27 cellular contexts compared by ENCODE assay signal in genomic region chr4:133124746-133125145, GRCh38. TPM values are rescaled to one million over a fixed set of nuclear protein-coding genes. Genes with fewer than 3 reads are reported as not detected.
"Had no signal": no experiment of that assay in that cellular context is flagged by ENCODE, and none has a peak within 500 bp of the region (broad histone marks: within the 10 kb centered on the region; RNA-seq: fewer than 3 reads in every experiment).

No MANE protein-coding gene starts in this region.

- ATAC-seq: activated T-cell treated with anti-CD3 and anti-CD28 coated beads, Interleukin-2, amount 50 U/mL, for 72 hours; gastroesophageal sphincter; heart right ventricle; WTC11 had no signal

- H3K36me3 ChIP-seq: ascending aorta, breast epithelium, cardiac muscle cell, colonic mucosa, esophagus squamous epithelium, gastroesophageal sphincter, heart right ventricle had no signal

- H3K27me3 ChIP-seq: ascending aorta, breast epithelium, cardiac muscle cell, colonic mucosa, esophagus squamous epithelium, gastroesophageal sphincter, heart right ventricle had no signal

- H3K4me1 ChIP-seq: ascending aorta, breast epithelium, colonic mucosa, esophagus squamous epithelium, gastroesophageal sphincter, heart right ventricle had no signal

- H3K4me3 ChIP-seq: ascending aorta, breast epithelium, cardiac muscle cell, colonic mucosa, esophagus squamous epithelium, gastroesophageal sphincter, heart right ventricle had no signal

- DNase-seq: activated CD4-positive, alpha-beta memory T cell treated with anti-CD3 and anti-CD28 coated beads, Interleukin-2, amount 10 ng/mL, durations not matched to agents 7 days and 5 days; activated CD4-positive, alpha-beta T cell treated with anti-CD3 and anti-CD28 coated beads for 1 hour; activated CD4-positive, alpha-beta T cell treated with anti-CD3 and anti-CD28 coated beads for 4 hours; activated CD4-positive, alpha-beta T cell treated with anti-CD3 and anti-CD28 coated beads, Interleukin-2, amount 10 ng/mL, durations not matched to agents 7 days and 5 days; activated CD4-positive, alpha-beta T cell treated with anti-CD3 and anti-CD28 coated beads, Interleukin-2, amount 50 U/mL, for 4 hours; activated CD8-positive, alpha-beta memory T cell treated with anti-CD3 and anti-CD28 coated beads, Interleukin-2, amount 50 U/mL, for 48 hours; activated gamma-delta T cell treated with Interleukin-2 at 50 U/mL for 16 hours; activated naive CD4-positive, alpha-beta T cell treated with anti-CD3 and anti-CD28 coated beads, Interleukin-2, amount 50 U/mL, for 16 hours; activated naive CD4-positive, alpha-beta T cell treated with Interleukin-2 at 50 U/mL for 16 hours; activated T-cell treated with anti-CD3 and anti-CD28 coated beads for 4 hours; activated T-cell treated with anti-CD3 and anti-CD28 coated beads, Interleukin-2, amount 50 U/mL, for 24 hours; activated T-cell treated with anti-CD3 and anti-CD28 coated beads, Interleukin-2, amount 50 U/mL, for 72 hours; central memory CD4-positive, alpha-beta T cell; cerebellar nuclear complex; colonic mucosa; effector CD8-positive, alpha-beta T cell; esophagus squamous epithelium; foreskin melanocyte; heart right ventricle; T-helper 2 cell had no signal

- H3K27ac ChIP-seq: ascending aorta, breast epithelium, cardiac muscle cell, colonic mucosa, epithelial cell of prostate, esophagus squamous epithelium, gastroesophageal sphincter, heart right ventricle had no signal

- H3K9me3 ChIP-seq: ascending aorta, breast epithelium, colonic mucosa, esophagus squamous epithelium, gastroesophageal sphincter, heart right ventricle had no signal

RNA-seq across cellular contexts. Expression of gene PCDH10, which starts 24.3 kb away (rescaled TPM):
- total RNA-seq: activated CD4-positive, alpha-beta memory T cell treated with anti-CD3 and anti-CD28 coated beads, Interleukin-2, amount 10 ng/mL, durations not matched to agents 7 days and 5 days; activated CD4-positive, alpha-beta T cell treated with anti-CD3 and anti-CD28 coated beads, Interleukin-2, amount 10 ng/mL, durations not matched to agents 7 days and 5 days; activated T-cell treated with anti-CD3 and anti-CD28 coated beads, Interleukin-2, amount 50 U/mL, for 72 hours; T-helper 1 cell treated with Interleukin-12 subunit alpha and Interleukin-12 subunit beta and Interleukin-4 antibody, amounts not matched to agents 30 ng/mL and 1 ng/mL, for 36 hours had no signal
